Comparison of ENCODE assay signal across 8 cellular contexts in genomic region chr1:155000725-155001437, GRCh38. TPM values are rescaled to one million over a fixed set of nuclear protein-coding genes. Genes with fewer than 3 reads are reported as not detected.
DNase-seq lines count a peak whose midpoint lies in the region; ATAC-seq and TF ChIP-seq lines count a peak whose summit lies in the region.

No MANE protein-coding gene starts in this region.

- under 1% methylated on average over 44 of the region's 44 CpGs for WGBS in right cardiac atrium

- H3K36me3 ChIP-seq in ascending aorta (no peaks in the 10 kb centered on the region), uterus (no peaks in the 10 kb centered on the region)

- H3K27ac ChIP-seq in ascending aorta: peak overlapping the region; percentile 97 to 98
- H3K27ac ChIP-seq in right cardiac atrium (ENCODE audit: low read length): peak overlapping the region; percentile 73
- peak overlapping the region; percentile 95 to 99 for H3K27ac ChIP-seq in uterus

- H3K4me3 ChIP-seq in ascending aorta: peak overlapping the region; percentile 92 to 94
- peak overlapping the region; percentile 87 for H3K4me3 ChIP-seq in right cardiac atrium (ENCODE audit: low read length)
- H3K4me3 ChIP-seq in uterus: peak overlapping the region; percentile 56 to 97

- no peaks in the 10 kb centered on the region for H3K9me3 ChIP-seq in ascending aorta
- no peaks in the 10 kb centered on the region for H3K9me3 ChIP-seq in right cardiac atrium (ENCODE audit: control insufficient read depth, low read length)
- no peaks in the 10 kb centered on the region for H3K9me3 ChIP-seq in uterus

- DNase-seq in NCI-H187 treated with DMSO at 0.1 percent for 48 hours (lab: John Stamatoyannopoulos, UW): peak; percentile 83
- peak; percentile 75 for DNase-seq in T1000 (lab: John Stamatoyannopoulos, UW)
- DNase-seq in ascending aorta (ENCODE audit: low spot score in 2 of 2): peak; percentile 61 to 95
- peak; percentile 89 to 95 (median 93) for DNase-seq in right cardiac atrium
- DNase-seq in pulmonary artery endothelial cell (ENCODE audit: low read depth, low spot score): peak; percentile 56
- DNase-seq in uterus: peak; percentile 85 to 87

- TF ChIP-seq CTCF in GM12873 (IDR thresholded peaks at IDR 0.05; ENCODE audit: insufficient read depth, low read depth, low read length, missing control alignments) (peak; percentile 1), ascending aorta (IDR thresholded peaks at IDR 0.05) (peak in 1 of 3 experiments; percentile 11), uterus (IDR thresholded peaks at IDR 0.05) (peak in 2 of 4 experiments; percentile 44 to 65)

- H3K4me1 ChIP-seq in ascending aorta (peaks cover 14 to 33% of the 10 kb centered on the region in 2 donors), right cardiac atrium (ENCODE audit: control insufficient read depth, insufficient read depth, low read length) (peaks cover 14% of the 10 kb centered on the region), uterus (peaks cover 0 to 22% of the 10 kb centered on the region in 2 donors)

- peak; percentile 25 to 88 for TF ChIP-seq POLR2A in uterus (IDR thresholded peaks at IDR 0.05)

- intact Hi-C loops in ascending aorta (cut with DNase I): loop anchor here (1.0 to 5.0 kb wide), 6 partner anchors 16 to 961 kb away; partner anchors contain the start of genes ATP8B2, FLAD1, PYGO2 and SLC50A1
- intact Hi-C loops in right cardiac atrium (cut with DNase I): no loop called here
- intact Hi-C loops in uterus (cut with DNase I; ENCODE audit: low total_unique reads): no loop called here

- ATAC-seq in HG02840 (IDR thresholded peaks at IDR 0.05; ENCODE audit: low FRiP score, unreplicated experiment): peak; percentile 38
- ATAC-seq in right cardiac atrium: peak; percentile 65 to 71

- H3K27me3 ChIP-seq in ascending aorta (no peaks in the 10 kb centered on the region), right cardiac atrium (ENCODE audit: control insufficient read depth, insufficient read depth) (no peaks in the 10 kb centered on the region), uterus (no peaks in the 10 kb centered on the region)

RNA-seq across cellular contexts. Expression of gene ZBTB7B, which starts 1.7 kb away (rescaled TPM):
- total RNA-seq in ascending aorta: 83.1 TPM
- 10 to 100 TPM; 40.3 to 66.6 (median 52.7) TPM for total RNA-seq in right cardiac atrium
- 41.7 TPM for polyA plus RNA-seq in right cardiac atrium
- total RNA-seq in pulmonary artery endothelial cell: 11.5 and 22.2 TPM in 2 replicates
- 10 to 100 TPM in 2 of 4 donors, 1 to 10 TPM in 2; 3.8 to 53.4 (median 11.9) TPM for total RNA-seq in uterus

RNA-seq across cellular contexts. Expression of gene LENEP, which starts 7.5 kb away (rescaled TPM):
- total RNA-seq in ascending aorta (not detected), right cardiac atrium (not detected), pulmonary artery endothelial cell (0.56 and 0.66 TPM in 2 replicates), uterus (under 1 TPM in 1 of 4 donors, not detected in 3; 0.83 TPM)
- polyA plus RNA-seq in right cardiac atrium: not detected

RNA-seq across cellular contexts. Expression of gene FLAD1, which starts 17.7 kb away (rescaled TPM):
- total RNA-seq in ascending aorta (31.2 TPM), right cardiac atrium (10 to 100 TPM; 22.8 to 32.7 (median 25.2) TPM), pulmonary artery endothelial cell (29.5 TPM in 2 replicates), uterus (10 to 100 TPM; 12.6 to 33.8 (median 20.7) TPM)
- polyA plus RNA-seq in right cardiac atrium: 25.3 TPM

RNA-seq across cellular contexts. Expression of gene CKS1B, which starts 26.4 kb away (rescaled TPM):
- 40.4 TPM for total RNA-seq in ascending aorta
- 10 to 100 TPM; 19.9 to 28.1 (median 23.4) TPM for total RNA-seq in right cardiac atrium
- 28.9 TPM for polyA plus RNA-seq in right cardiac atrium
- 78.0 and 143 TPM in 2 replicates for total RNA-seq in pulmonary artery endothelial cell
- total RNA-seq in uterus: 10 to 100 TPM; 14.1 to 52.7 (median 22.8) TPM

RNA-seq across cellular contexts. Expression of gene SHC1, which starts 30.3 kb away (rescaled TPM):
- total RNA-seq in ascending aorta (211 TPM), right cardiac atrium (10 to 100 TPM; 63.2 to 81.7 (median 71.4) TPM), pulmonary artery endothelial cell (186 and 321 TPM in 2 replicates), uterus (100 to 1,000 TPM in 2 of 4 donors, 10 to 100 TPM in 2; 93.5 to 149 (median 101) TPM)
- polyA plus RNA-seq in right cardiac atrium: 37.9 TPM

Comparison
In these comparisons a context has a peak if more than half of its experiments do, and no peak if none do; other contexts are left out.
1. Peak in every context shown above with its lines: DNase-seq, ATAC-seq, H3K4me3 ChIP-seq and H3K27ac ChIP-seq.